18 cellular contexts compared by ENCODE assay signal in the genomic region with DNA sequence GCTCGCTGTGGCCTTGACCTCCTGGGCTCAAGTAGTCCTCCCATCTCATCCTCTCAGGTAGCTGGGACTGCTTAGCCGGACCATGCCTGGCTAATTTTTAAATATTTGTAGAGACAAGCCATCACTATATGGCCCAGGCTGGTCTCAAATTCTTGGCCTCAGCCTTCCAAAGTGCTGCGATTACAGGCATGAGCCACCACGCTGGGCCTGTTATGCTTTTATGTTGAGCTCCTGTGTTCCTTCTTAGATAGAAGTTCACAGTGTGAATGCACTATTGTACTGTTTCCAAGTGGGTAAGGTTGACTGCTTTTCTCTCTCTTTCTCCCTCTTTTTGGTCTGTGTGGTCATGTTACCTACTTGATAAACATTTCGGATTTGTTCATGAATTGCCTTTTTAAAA.
"Had no signal": no experiment of that assay in that cellular context is flagged by ENCODE, and none has a peak within 500 bp of the region (broad histone marks: within the 10 kb centered on the region; RNA-seq: fewer than 3 reads in every experiment).

No MANE protein-coding gene starts in this region.

- H3K9me3 Mint-ChIP-seq: activated B cell treated with CpG ODN at 0.5 μM for 24 hours; activated CD8-positive, alpha-beta T cell treated with anti-CD3 and anti-CD28 coated beads for 36 hours; activated T-helper 17 cell treated with anti-CD3 and anti-CD28 coated beads, Interleukin-2, amount 50 U/mL, for 72 hours; immature natural killer cell; memory B cell; natural killer cell treated with Interleukin-12 subunit alpha and Interleukin-12 subunit beta and Interleukin-15 and Interleukin-18, amount 100 ng/mL, for 72 hours; stimulated activated naive CD8-positive, alpha-beta T cell treated with anti-CD3 and anti-CD28 coated beads, Interleukin-15, Interleukin-2, amounts not matched to agents 100 ng/mL and 50 ng/mL, for 24 hours had no signal

- H3K27me3 Mint-ChIP-seq: activated B cell treated with CpG ODN at 0.5 μM for 24 hours; activated CD8-positive, alpha-beta T cell treated with anti-CD3 and anti-CD28 coated beads for 36 hours; activated T-helper 17 cell treated with anti-CD3 and anti-CD28 coated beads, Interleukin-2, amount 50 U/mL, for 72 hours; memory B cell; natural killer cell treated with Interleukin-12 subunit alpha and Interleukin-12 subunit beta and Interleukin-15 and Interleukin-18, amount 100 ng/mL, for 72 hours; stimulated activated naive CD8-positive, alpha-beta T cell treated with anti-CD3 and anti-CD28 coated beads, Interleukin-15, Interleukin-2, amounts not matched to agents 100 ng/mL and 50 ng/mL, for 24 hours had no signal

- H3K9me3 ChIP-seq: thoracic aorta had no signal

- H3K27ac ChIP-seq: coronary artery, thoracic aorta had no signal

- ATAC-seq: activated CD8-positive, alpha-beta T cell treated with anti-CD3 and anti-CD28 coated beads for 36 hours; activated T-helper 17 cell treated with anti-CD3 and anti-CD28 coated beads, Interleukin-2, amount 50 U/mL, for 72 hours; left colon; natural killer cell treated with Interleukin-12 subunit alpha and Interleukin-12 subunit beta and Interleukin-15 and Interleukin-18, amount 100 ng/mL, for 72 hours had no signal

- H3K4me3 Mint-ChIP-seq: activated B cell treated with CpG ODN at 0.5 μM for 24 hours; activated CD8-positive, alpha-beta T cell treated with anti-CD3 and anti-CD28 coated beads for 36 hours; activated T-helper 17 cell treated with anti-CD3 and anti-CD28 coated beads, Interleukin-2, amount 50 U/mL, for 72 hours; immature natural killer cell; memory B cell; natural killer cell treated with Interleukin-12 subunit alpha and Interleukin-12 subunit beta and Interleukin-15 and Interleukin-18, amount 100 ng/mL, for 72 hours; stimulated activated naive CD8-positive, alpha-beta T cell treated with anti-CD3 and anti-CD28 coated beads, Interleukin-15, Interleukin-2, amounts not matched to agents 100 ng/mL and 50 ng/mL, for 24 hours had no signal

- DNase-seq: activated B cell treated with CpG ODN at 0.5 μM for 24 hours; activated CD8-positive, alpha-beta memory T cell treated with anti-CD3 and anti-CD28 coated beads, Interleukin-2, amount 50 U/mL, for 4 hours; activated CD8-positive, alpha-beta T cell treated with anti-CD3 and anti-CD28 coated beads for 36 hours; activated naive CD4-positive, alpha-beta T cell treated with anti-CD3 and anti-CD28 coated beads, Interleukin-2, amount 50 U/mL, for 16 hours; aorta; erythroblast; immature natural killer cell; left colon; SHP77 treated with DMSO at 0.1 percent for 48 hours; stimulated activated CD4-positive, alpha-beta T cell treated with anti-CD3 and anti-CD28 coated beads, Interleukin-15, amount 100 ng/mL, for 24 hours; stimulated activated CD4-positive, alpha-beta T cell treated with anti-CD3 and anti-CD28 coated beads, Interleukin-4, amount 100 ng/mL, for 24 hours; T-helper 2 cell had no signal

- H3K4me3 ChIP-seq: coronary artery, thoracic aorta had no signal

- H3K27ac Mint-ChIP-seq: activated CD8-positive, alpha-beta T cell treated with anti-CD3 and anti-CD28 coated beads for 36 hours; activated T-helper 17 cell treated with anti-CD3 and anti-CD28 coated beads, Interleukin-2, amount 50 U/mL, for 72 hours; memory B cell; stimulated activated naive CD8-positive, alpha-beta T cell treated with anti-CD3 and anti-CD28 coated beads, Interleukin-15, Interleukin-2, amounts not matched to agents 100 ng/mL and 50 ng/mL, for 24 hours had no signal
